In the genomic region with DNA sequence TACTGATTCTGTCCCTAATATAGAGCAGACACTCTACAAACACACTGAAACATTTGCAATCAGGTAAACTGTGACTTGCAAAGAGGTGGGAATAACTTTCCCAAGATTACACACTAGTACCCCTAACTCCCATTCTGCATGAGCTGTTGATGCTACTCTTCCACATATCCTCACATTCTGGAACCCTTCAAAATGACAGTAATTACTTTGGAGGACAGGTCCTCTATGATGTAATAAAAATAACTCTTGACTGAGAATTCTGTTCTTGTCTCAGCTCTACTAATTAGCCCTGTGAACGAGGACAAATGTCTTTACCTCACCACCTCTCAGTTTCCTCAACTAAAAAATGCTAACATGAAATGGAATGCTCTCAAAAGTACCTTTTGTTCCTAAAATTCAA, we compare ENCODE assay signal across 1 cellular context.
TF ChIP-seq lines count a peak whose summit lies in the region.

No MANE protein-coding gene starts in this region.

TF ChIP-seq in SK-N-SH treated with all-trans-retinoic acid at 6 μM for 48 hours, 23 proteins besides CTCF, POLR2A, EP300 and RAD21 (continued from another document):
- TF ChIP-seq PPARA (CRISPR knock-in tag; IDR thresholded peaks at IDR 0.05; ENCODE audit: borderline replicate concordance): no peak
TF ChIP-seq in SK-N-SH treated with all-trans-retinoic acid at 6 μM for 48 hours: peak in this region for 6.
